10 cellular contexts compared by ENCODE assay signal in genomic region chr9:125674981-125675973, GRCh38. TPM values are rescaled to one million over a fixed set of nuclear protein-coding genes. Genes with fewer than 3 reads are reported as not detected.
DNase-seq lines count a peak whose midpoint lies in the region; ATAC-seq, FAIRE-seq and TF ChIP-seq lines count a peak whose summit lies in the region.
"Had no signal": no experiment of that assay in that cellular context is flagged by ENCODE, and none has a peak within 500 bp of the region (broad histone marks: within the 10 kb centered on the region; RNA-seq: fewer than 3 reads in every experiment).

No MANE protein-coding gene starts in this region.

- peak overlapping the region; percentile 63; the same call in 1 of the 2 replicates for H3K23ac ChIP-seq in IMR-90 (ENCODE audit: low read depth, low read length)

- H3K9me1 ChIP-seq in IMR-90 (ENCODE audit: insufficient read depth, low read length), result peaks cover 6% of the 10 kb centered on the region; the same call in 1 of the 2 replicates

- peak overlapping the region in 1 of 2 experiments; percentile 84; a peak in 2 of 4 replicates for H4K8ac ChIP-seq in IMR-90 (ENCODE audit: low read depth in 2 of 2, low read length in 2 of 2)

- H2BK5ac ChIP-seq in IMR-90 (ENCODE audit: low read depth, low read length, poor library complexity, severe bottlenecking), result peak overlapping the region; percentile 91

- POLR2A ChIA-PET in IMR-90 (lab: Charles Lee; ENCODE audit: unreplicated experiment), result no interaction called here

- CTCF ChIA-PET in IMR-90 (lab: Yijun Ruan, JAX), result interaction anchor here (1.4 to 1.5 kb wide), 2 partner anchors 11 to 19 kb away, joined by 3 to 4 read pairs; no protein-coding TSS in a partner anchor

- H3K36me3 ChIP-seq in IMR-90 (ENCODE audit: control insufficient read depth, insufficient read depth, low read length), result peaks cover 1% of the 10 kb centered on the region; the same call in 1 of the 2 replicates
- H3K36me3 ChIP-seq in bronchial epithelial cell (ENCODE audit: control insufficient read depth, insufficient read depth, low read length), result no peaks in the 10 kb centered on the region
- peaks cover 0 to 2% of the 10 kb centered on the region in 2 donors for H3K36me3 ChIP-seq in lung (ENCODE audit: control insufficient read depth in 2 of 2, insufficient read depth in 2 of 2, low read length in 2 of 2)
- H3K36me3 ChIP-seq in colonic mucosa, result no peaks in the 10 kb centered on the region
- H3K36me3 ChIP-seq in Peyer's patch, result peaks cover 0 to 8% (median 0%) of the 10 kb centered on the region in 3 donors

- peaks cover 18 to 54% of the 10 kb centered on the region in 2 experiments for H3K79me1 ChIP-seq in IMR-90 (ENCODE audit: low read depth in 1 of 2, low read length in 2 of 2)

- H3K4me2 ChIP-seq in IMR-90 (ENCODE audit: low read depth, low read length), result peak overlapping the region; percentile 71; the same call in 1 of the 2 replicates

- peak overlapping the region; percentile 80; the same call in 1 of the 2 replicates for H3K18ac ChIP-seq in IMR-90 (ENCODE audit: low read depth, low read length)

- no CpG with 5 or more reads among the region's 3 CpGs for WGBS in IMR-90 (ENCODE audit: extremely low coverage in 2 of 2, insufficient read length in 1 of 2), 2 experiments
- WGBS in lung, 2 donors, result 68 to 88% methylated on average over 3 of the region's 3 CpGs

- no peaks in the 10 kb centered on the region for H3K9me3 ChIP-seq in IMR-90 (ENCODE audit: control insufficient read depth, insufficient read depth, low read length)
- H3K9me3 ChIP-seq in lung (ENCODE audit: control insufficient read depth in 2 of 2, insufficient read depth in 1 of 2, low read length in 1 of 2), result no peaks in the 10 kb centered on the region
- no peaks in the 10 kb centered on the region for H3K9me3 ChIP-seq in colonic mucosa
- no peaks in the 10 kb centered on the region for H3K9me3 ChIP-seq in Peyer's patch

- no peak for FAIRE-seq in bronchial epithelial cell (lab: Jason Lieb, UNC)

- intact Hi-C loops in IMR-90 (cut with micrococcal nuclease) (no loop called here), colonic mucosa (cut with DNase I) (no loop called here)

- H3K14ac ChIP-seq in IMR-90 (replicated peaks; ENCODE audit: low read depth, low read length), result peak overlapping the region; percentile 74

- no peak for TF ChIP-seq CTCF in IMR-90 (conservative IDR thresholded peaks at IDR 0.05; ENCODE audit: low read depth, low read length)
- no peak for TF ChIP-seq CTCF in bronchial epithelial cell (IDR thresholded peaks at IDR 0.05; ENCODE audit: insufficient read depth, low read length, severe bottlenecking)
- no peak for TF ChIP-seq CTCF in lung (IDR thresholded peaks at IDR 0.05; ENCODE audit: control extremely low read depth, extremely low read depth)
- no peak for TF ChIP-seq CTCF in colonic mucosa (IDR thresholded peaks at IDR 0.05)
- TF ChIP-seq CTCF in Peyer's patch (IDR thresholded peaks at IDR 0.05), result no peak

- peak overlapping the region; percentile 52 for H3K27ac ChIP-seq in IMR-90 (ENCODE audit: insufficient read depth, low read length)
- H3K27ac ChIP-seq in lung (ENCODE audit: low read depth in 1 of 2, low read length in 1 of 2), result peak overlapping the region in 1 of 2 donors; percentile 26
- H3K27ac ChIP-seq in colonic mucosa, result no peak overlapping the region
- H3K27ac ChIP-seq in Peyer's patch, result peak overlapping the region in 1 of 4 donors; percentile 1

- peak overlapping the region; percentile 74; the same call in 1 of the 2 replicates for H2BK20ac ChIP-seq in IMR-90 (ENCODE audit: low read depth, low read length)

- dilution Hi-C loops in IMR-90 (cut with HindIII; ENCODE audit: low sequenced_read_pairs, unreplicated experiment), result no loop called here

- H2AK5ac ChIP-seq in IMR-90 (ENCODE audit: low read depth, low read length), result peak overlapping the region; percentile 88

- H3K4me1 ChIP-seq in IMR-90 (ENCODE audit: control insufficient read depth, insufficient read depth, low read length), result peaks cover 2% of the 10 kb centered on the region; the same call in 1 of the 2 replicates
- peaks cover 0 to 14% of the 10 kb centered on the region in 2 donors for H3K4me1 ChIP-seq in lung (ENCODE audit: control insufficient read depth in 2 of 2, insufficient read depth in 2 of 2, low read length in 2 of 2)
- H3K4me1 ChIP-seq in colonic mucosa, result no peaks in the 10 kb centered on the region
- H3K4me1 ChIP-seq in Peyer's patch, result no peaks in the 10 kb centered on the region

- H4K5ac ChIP-seq in IMR-90 (ENCODE audit: low read depth, low read length), result peak overlapping the region; percentile 49; the same call in 1 of the 2 replicates

- peak overlapping the region; percentile 77; the same call in 1 of the 2 replicates for H2BK120ac ChIP-seq in IMR-90 (ENCODE audit: low read depth, low read length)

- peak overlapping the region; percentile 72; the same call in 1 of the 2 replicates for H3K4ac ChIP-seq in IMR-90 (ENCODE audit: low read depth, low read length)

- no peak for TF ChIP-seq RAD21 in IMR-90 (IDR thresholded peaks at IDR 0.05; ENCODE audit: low read length)

- in situ Hi-C loops in IMR-90 (cut with MboI; ENCODE audit: low sequenced_read_pairs), result no loop called here

- H3K27me3 ChIP-seq in IMR-90 (ENCODE audit: control insufficient read depth, insufficient read depth, low read length), result no peaks in the 10 kb centered on the region
- no peaks in the 10 kb centered on the region for H3K27me3 ChIP-seq in bronchial epithelial cell (ENCODE audit: control insufficient read depth, insufficient read depth, low read length)
- no peaks in the 10 kb centered on the region for H3K27me3 ChIP-seq in lung (ENCODE audit: control insufficient read depth, insufficient read depth)
- H3K27me3 ChIP-seq in colonic mucosa, result no peaks in the 10 kb centered on the region
- no peaks in the 10 kb centered on the region for H3K27me3 ChIP-seq in Peyer's patch

- H2AK9ac ChIP-seq in IMR-90 (replicated peaks; ENCODE audit: low read depth, low read length, poor library complexity), result no peak overlapping the region

- no TSS peak for BruUV-seq in IMR-90 (replicated peaks; lab: Mats Ljungman, UMichigan)

- H4K91ac ChIP-seq in IMR-90 (ENCODE audit: insufficient read depth, low read depth, low read length), result peak overlapping the region; percentile 71; the same call in 1 of the 2 replicates

- H4K20me1 ChIP-seq in IMR-90 (ENCODE audit: insufficient read depth, low read length), result peaks cover 3% of the 10 kb centered on the region; the same call in 1 of the 2 replicates

- H3K4me3 ChIP-seq in IMR-90 (ENCODE audit: insufficient read depth, low read depth, low read length) (no peak overlapping the region), bronchial epithelial cell (ENCODE audit: low read depth, low read length) (no peak overlapping the region), lung (no peak overlapping the region), colonic mucosa (no peak overlapping the region), Peyer's patch (no peak overlapping the region)

- TF ChIP-seq POLR2A in IMR-90 (IDR thresholded peaks at IDR 0.05; ENCODE audit: low read depth, low read length) (no peak), Peyer's patch (IDR thresholded peaks at IDR 0.05) (no peak)

- H2AFZ ChIP-seq in IMR-90 (replicated peaks; ENCODE audit: low read length, poor library complexity), result no peak overlapping the region

- DNase-seq in AG08395 (ENCODE audit: low spot score), result peak; percentile 86
- peak; percentile 87 for DNase-seq in IMR-90
- DNase-seq in bronchial epithelial cell (ENCODE audit: low read depth), result peak; percentile 85
- DNase-seq in lung (ENCODE audit: low spot score), result no peak
- no peak for DNase-seq in NCI-H345 (lab: John Stamatoyannopoulos, UW)
- no peak for DNase-seq in colonic mucosa
- no peak for DNase-seq in Peyer's patch
- DNase-seq: NCI-H526 had no signal

- H2BK15ac ChIP-seq in IMR-90 (ENCODE audit: low read depth, low read length), result peak overlapping the region; percentile 71

- H3K9ac ChIP-seq in IMR-90 (ENCODE audit: low read depth, low read length) (peak overlapping the region; percentile 30; the same call in 1 of the 2 replicates), colonic mucosa (ENCODE audit: low read depth in 2 of 2, low read length in 2 of 2) (no peak overlapping the region)

- H3K56ac ChIP-seq in IMR-90 (ENCODE audit: extremely low read depth, insufficient read depth, low read length), result peak overlapping the region; percentile 29; the same call in 1 of the 2 replicates

- ATAC-seq in IMR-90 (ENCODE audit: low read depth) (peak; percentile 97), lung (ENCODE audit: insufficient read depth, low FRiP score) (peak; percentile 62), HG03442 (IDR thresholded peaks at IDR 0.05; ENCODE audit: unreplicated experiment) (no peak)
- ATAC-seq: sciatic nerve had no signal

TF ChIP-seq in IMR-90, 13 proteins besides CTCF, POLR2A, EP300 and RAD21 (continues in another document):
- TF ChIP-seq BHLHE40 (IDR thresholded peaks at IDR 0.05; ENCODE audit: low read depth, low read length) (no peak), FOS (IDR thresholded peaks at IDR 0.05; ENCODE audit: low read depth, low read length) (peak; percentile 67; the same call in 1 of the 2 replicates), MAZ (IDR thresholded peaks at IDR 0.05; ENCODE audit: borderline replicate concordance, low read depth, low read length) (no peak), USF2 (IDR thresholded peaks at IDR 0.05; ENCODE audit: low read depth, low read length) (no peak), CEBPB (IDR thresholded peaks at IDR 0.05; ENCODE audit: low read depth, low read length) (peak; percentile 40; the same call in 1 of the 2 replicates)

RNA-seq across cellular contexts. Expression of gene MAPKAP1, which starts 31.7 kb away (rescaled TPM):
- total RNA-seq in IMR-90 (2012; rRNA removed) (122 and 158 TPM in 2 replicates), bronchial epithelial cell (81.9 and 101 TPM in 2 replicates), lung (10 to 100 TPM; 53.0 to 83.3 TPM), colonic mucosa (10 to 100 TPM; 54.9 to 70.1 TPM), Peyer's patch (10 to 100 TPM; 59.0 to 98.2 (median 70.9) TPM)
- polyA plus RNA-seq in IMR-90 (2012; rRNA removed) (75.0 and 87.2 TPM in 2 replicates), lung (10 to 100 TPM; 65.4 to 67.9 TPM)
- polyA plus RNA-seq in IMR-90 (2012; cell fraction: cytosol; rRNA removed), result 57.5 and 86.3 TPM in 2 replicates
- 53.4 and 70.8 TPM in 2 replicates for polyA plus RNA-seq in IMR-90 (2012; cell fraction: nucleus; rRNA removed; ENCODE audit: low replicate concordance)

Comparison
In these comparisons a context has a peak if more than half of its experiments do, and no peak if none do; other contexts are left out.
1. DNase-seq: peak in AG08395 (single experiment), IMR-90 (single experiment) and bronchial epithelial cell (single experiment); none in lung (single experiment), NCI-H345 (single experiment), colonic mucosa (single experiment) and Peyer's patch (0 of 3).